Comparison of ENCODE assay signal across 26 cellular contexts in genomic region chr4:16727218-16727617, GRCh38.
"Had no signal": no experiment of that assay in that cellular context is flagged by ENCODE, and none has a peak within 500 bp of the region (broad histone marks: within the 10 kb centered on the region; RNA-seq: fewer than 3 reads in every experiment).

No MANE protein-coding gene starts in this region.

- H3K36me3 Mint-ChIP-seq: natural killer cell treated with Interleukin-12 subunit alpha and Interleukin-12 subunit beta and Interleukin-15 and Interleukin-18, amount 100 ng/mL, for 72 hours; stimulated activated memory B cell treated with anti-CD40 and anti-IgM and Interleukin-4, amounts not matched to agents 10 μg/mL and 1 μg/mL and 100 μg/mL, for 72 hours; type B pancreatic cell had no signal

- H3K9me3 Mint-ChIP-seq: type B pancreatic cell had no signal

- H3K27me3 ChIP-seq: neutrophil, pancreas, right lobe of liver, sigmoid colon, suprapubic skin, testis, tibial artery, transverse colon, vagina had no signal

- H3K4me3 ChIP-seq: pancreas, prostate gland, right lobe of liver, sigmoid colon, suprapubic skin, testis, tibial artery, transverse colon, vagina had no signal

- H3K27ac Mint-ChIP-seq: naive B cell; naive thymus-derived CD8-positive, alpha-beta T cell; natural killer cell treated with Interleukin-12 subunit alpha and Interleukin-12 subunit beta and Interleukin-15 and Interleukin-18, amount 100 ng/mL, for 72 hours; stimulated activated memory B cell treated with anti-CD40 and anti-IgM and Interleukin-4, amounts not matched to agents 10 μg/mL and 1 μg/mL and 100 μg/mL, for 72 hours; stimulated activated naive CD8-positive, alpha-beta T cell treated with anti-CD3 and anti-CD28 coated beads, Interleukin-15, amount 100 ng/mL, for 72 hours; type B pancreatic cell had no signal

- H3K4me3 Mint-ChIP-seq: naive B cell; naive thymus-derived CD8-positive, alpha-beta T cell; natural killer cell treated with Interleukin-12 subunit alpha and Interleukin-12 subunit beta and Interleukin-15 and Interleukin-18, amount 100 ng/mL, for 72 hours; neural crest cell; stimulated activated memory B cell treated with anti-CD40 and anti-IgM and Interleukin-4, amounts not matched to agents 10 μg/mL and 1 μg/mL and 100 μg/mL, for 72 hours; stimulated activated naive CD8-positive, alpha-beta T cell treated with anti-CD3 and anti-CD28 coated beads, Interleukin-15, amount 100 ng/mL, for 72 hours; type B pancreatic cell had no signal

- H3K27me3 Mint-ChIP-seq: naive B cell; stimulated activated memory B cell treated with anti-CD40 and anti-IgM and Interleukin-4, amounts not matched to agents 10 μg/mL and 1 μg/mL and 100 μg/mL, for 72 hours had no signal

- ATAC-seq: naive thymus-derived CD8-positive, alpha-beta T cell; natural killer cell treated with Interleukin-12 subunit alpha and Interleukin-12 subunit beta and Interleukin-15 and Interleukin-18, amount 100 ng/mL, for 72 hours; pancreas; right cardiac atrium; right lobe of liver; stimulated activated memory B cell treated with anti-CD40 and anti-IgM and Interleukin-4, amounts not matched to agents 10 μg/mL and 1 μg/mL and 100 μg/mL, for 72 hours; stimulated activated naive CD8-positive, alpha-beta T cell treated with anti-CD3 and anti-CD28 coated beads, Interleukin-15, amount 100 ng/mL, for 72 hours; stimulated activated naive CD8-positive, alpha-beta T cell treated with anti-CD3 and anti-CD28 coated beads, Interleukin-15, Interleukin-2, amounts not matched to agents 100 U/mL and 50 U/mL, for 24 hours had no signal

- H3K9me3 ChIP-seq: neutrophil, pancreas, prostate gland, right lobe of liver, suprapubic skin, testis, transverse colon, vagina had no signal

- H3K4me1 ChIP-seq: prostate gland, sigmoid colon, suprapubic skin, testis, tibial artery, transverse colon, vagina had no signal

- H3K27ac ChIP-seq: neutrophil, pancreas, prostate gland, right lobe of liver, sigmoid colon, suprapubic skin, testis, tibial artery, transverse colon, vagina had no signal

- H3K36me3 ChIP-seq: neutrophil, pancreas, prostate gland, right lobe of liver, sigmoid colon, suprapubic skin, tibial artery, transverse colon, vagina had no signal

- DNase-seq: naive B cell; naive thymus-derived CD8-positive, alpha-beta T cell; pancreas; right cardiac atrium; right lobe of liver; sigmoid colon; small intestine; stimulated activated CD4-positive, alpha-beta T cell treated with anti-CD3 and anti-CD28 coated beads, Interleukin-15, amount 100 ng/mL, for 24 hours; stimulated activated CD4-positive, alpha-beta T cell treated with anti-CD3 and anti-CD28 coated beads, Interleukin-2, amount 100 ng/mL, for 24 hours; stimulated activated CD4-positive, alpha-beta T cell treated with anti-CD3 and anti-CD28 coated beads, Interleukin-2, amount 100 ng/mL, for 48 hours; stimulated activated CD4-positive, alpha-beta T cell treated with anti-CD3 and anti-CD28 coated beads, Interleukin-4, amount 100 ng/mL, for 24 hours; stimulated activated naive CD4-positive, alpha-beta T cell; stimulated activated naive CD8-positive, alpha-beta T cell treated with anti-CD3 and anti-CD28 coated beads, Interleukin-15, amount 100 ng/mL, for 72 hours; stimulated activated naive CD8-positive, alpha-beta T cell treated with anti-CD3 and anti-CD28 coated beads, Interleukin-15, Interleukin-2, amounts not matched to agents 100 U/mL and 50 U/mL, for 24 hours; substantia nigra; testis; tibial artery; transverse colon had no signal

- H3K4me1 Mint-ChIP-seq: naive B cell; naive thymus-derived CD8-positive, alpha-beta T cell; stimulated activated memory B cell treated with anti-CD40 and anti-IgM and Interleukin-4, amounts not matched to agents 10 μg/mL and 1 μg/mL and 100 μg/mL, for 72 hours; stimulated activated naive CD8-positive, alpha-beta T cell treated with anti-CD3 and anti-CD28 coated beads, Interleukin-15, amount 100 ng/mL, for 72 hours had no signal
